Comparison of ENCODE assay signal across 11 cellular contexts in the genomic region with DNA sequence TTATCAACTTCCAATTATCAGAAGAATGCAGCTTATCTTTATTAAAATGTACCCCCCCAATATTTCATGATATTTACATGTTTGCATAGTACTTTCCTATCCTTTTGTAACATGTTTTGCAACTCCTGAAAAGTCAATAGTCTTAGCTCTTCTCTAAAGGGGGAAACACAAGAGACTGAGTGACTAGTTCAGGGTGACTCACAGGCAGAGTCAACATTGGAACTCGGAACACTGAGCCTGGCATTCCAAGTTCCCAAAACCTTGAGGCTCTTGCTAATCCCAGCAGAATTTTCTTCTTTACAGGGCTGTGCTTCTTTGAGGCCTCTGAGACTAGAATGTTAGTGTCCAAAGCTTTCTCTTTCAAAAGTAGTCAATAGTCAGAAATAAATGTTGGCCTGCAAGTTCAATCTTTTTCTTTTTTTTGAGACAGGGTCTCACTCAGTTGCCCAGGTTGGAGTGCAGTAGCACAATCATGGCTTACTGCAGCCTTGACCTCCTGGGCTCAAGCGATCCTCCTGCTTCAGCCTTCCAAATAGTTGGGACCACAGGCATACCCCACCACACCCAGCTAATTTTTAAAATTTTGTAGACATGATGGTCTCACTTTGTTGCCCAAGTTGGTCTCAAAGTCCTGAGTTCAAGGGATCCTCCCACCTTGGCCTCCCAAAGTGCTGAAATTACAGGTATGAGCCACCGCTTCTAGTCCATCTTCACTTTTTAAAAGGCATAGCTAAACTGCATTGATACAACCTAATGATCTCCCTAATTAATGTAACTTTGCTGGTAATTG. TPM values are rescaled to one million over a fixed set of nuclear protein-coding genes. Genes with fewer than 3 reads are reported as not detected.
A peak's percentile ranks its signal among the peaks of the same experiment; 100 is the strongest.
DNase-seq lines count a peak whose midpoint lies in the region; ATAC-seq, FAIRE-seq and TF ChIP-seq lines count a peak whose summit lies in the region.
"Had no signal": no experiment of that assay in that cellular context is flagged by ENCODE, and none has a peak within 500 bp of the region (broad histone marks: within the 10 kb centered on the region; RNA-seq: fewer than 3 reads in every experiment).

No MANE protein-coding gene starts in this region.

- no peaks in the 10 kb centered on the region for H3K27me3 ChIP-seq in HUES6 (ENCODE audit: control insufficient read depth, insufficient read depth, low read length)
- H3K27me3 ChIP-seq: heart right ventricle had no signal

- H3K27ac ChIP-seq in A549 (peak overlapping the region; percentile 88 to 95), HUES6 (ENCODE audit: low read depth, low read length) (0 out of 2 replicates have a peak overlapping the region, but pooled peaks have one; percentile 6), angular gyrus (ENCODE audit: low read depth, low read length) (peak overlapping the region; percentile 93)
- H3K27ac ChIP-seq: heart right ventricle, psoas muscle had no signal

- peak; percentile 48 to 72 for TF ChIP-seq RAD21 in A549 (conservative IDR thresholded peaks at IDR 0.05 in 1 of 2, IDR thresholded peaks at IDR 0.05 in 1 of 2)

- 33% methylated on average over 3 of the region's 3 CpGs for WGBS in A549 (ENCODE audit: missing lambda C conversion rate)

- H3K4me1 ChIP-seq in A549 (peaks cover 94% of the 10 kb centered on the region), HUES6 (ENCODE audit: control insufficient read depth, insufficient read depth, low read length) (peaks cover 69% of the 10 kb centered on the region)
- H3K4me1 ChIP-seq: psoas muscle had no signal

- CTCF ChIA-PET in A549 (lab: Yijun Ruan, JAX) = interaction anchor here (0.6 to 2.0 kb wide), 10 partner anchors 8 to 138 kb away, joined by 3 to 7 read pairs (median 3); no protein-coding TSS in a partner anchor

- POLR2A ChIA-PET in A549 (lab: Yijun Ruan, JAX) = interaction anchor here (0.5 to 1.5 kb wide), 5 partner anchors 8 to 111 kb away, joined by 3 to 7 read pairs (median 5); a partner anchor contains a TSS

- H3K4me2 ChIP-seq in A549 = peak overlapping the region; percentile 75

- H3K9me3 ChIP-seq in A549 = no peaks in the 10 kb centered on the region
- no peaks in the 10 kb centered on the region for H3K9me3 ChIP-seq in HUES6 (ENCODE audit: control insufficient read depth, insufficient read depth, low read depth, low read length)
- H3K9me3 ChIP-seq: heart right ventricle, psoas muscle had no signal

- TF ChIP-seq POLR2A in A549 (IDR thresholded peaks at IDR 0.05; ENCODE audit: low read length) = no peak

- peaks cover 5% of the 10 kb centered on the region; the same call in 1 of the 2 replicates for H3K36me3 ChIP-seq in HUES6 (ENCODE audit: control insufficient read depth, insufficient read depth, low read length)
- H3K36me3 ChIP-seq: heart right ventricle had no signal

- no peak for TF ChIP-seq CTCF in A549 (IDR thresholded peaks at IDR 0.05)

- ATAC-seq in A549 (peak; percentile 95), GM18858 (IDR thresholded peaks at IDR 0.05; ENCODE audit: unreplicated experiment) (no peak), HG03460 (IDR thresholded peaks at IDR 0.05; ENCODE audit: unreplicated experiment) (no peak)
- ATAC-seq: heart right ventricle, psoas muscle had no signal

- H3K9ac ChIP-seq in HUES6 (ENCODE audit: low read length) = no peak overlapping the region

- DNase-seq in A549 (ENCODE audit: low read depth in 1 of 2, low spot score in 1 of 2) (peak; percentile 85 to 95), iris pigment epithelial cell (ENCODE audit: low read depth) (peak; percentile 90), DMS 273 treated with DMSO at 0.1 percent for 48 hours (lab: John Stamatoyannopoulos, UW) (no peak)
- no peak for DNase-seq in stimulated activated CD4-positive, alpha-beta T cell treated with anti-CD3 and anti-CD28 coated beads, Interleukin-4, amount 100 ng/mL, for 1 hour
- DNase-seq: heart right ventricle, psoas muscle had no signal

- FAIRE-seq in A549 (lab: Jason Lieb, UNC) = peak; percentile 97
- FAIRE-seq: TTC549 had no signal

- H3K4me3 ChIP-seq in A549 (peak overlapping the region; percentile 31; the same call in 1 of the 3 replicates), HUES6 (ENCODE audit: low read depth, low read length) (no peak overlapping the region)
- H3K4me3 ChIP-seq: heart right ventricle, psoas muscle had no signal

- peak; percentile 96 to 98 for TF ChIP-seq EP300 in A549 (IDR thresholded peaks at IDR 0.05)

TF ChIP-seq in A549, 52 proteins besides CTCF, POLR2A, EP300 and RAD21 (continues in another document):
- TF ChIP-seq, protein P1, sequence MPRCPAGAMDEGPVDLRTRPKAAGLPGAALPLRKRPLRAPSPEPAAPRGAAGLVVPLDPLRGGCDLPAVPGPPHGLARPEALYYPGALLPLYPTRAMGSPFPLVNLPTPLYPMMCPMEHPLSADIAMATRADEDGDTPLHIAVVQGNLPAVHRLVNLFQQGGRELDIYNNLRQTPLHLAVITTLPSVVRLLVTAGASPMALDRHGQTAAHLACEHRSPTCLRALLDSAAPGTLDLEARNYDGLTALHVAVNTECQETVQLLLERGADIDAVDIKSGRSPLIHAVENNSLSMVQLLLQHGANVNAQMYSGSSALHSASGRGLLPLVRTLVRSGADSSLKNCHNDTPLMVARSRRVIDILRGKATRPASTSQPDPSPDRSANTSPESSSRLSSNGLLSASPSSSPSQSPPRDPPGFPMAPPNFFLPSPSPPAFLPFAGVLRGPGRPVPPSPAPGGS (IDR thresholded peaks at IDR 0.05) = peak; percentile 99
- TF ChIP-seq HOXB5 (CRISPR knock-in tag; IDR thresholded peaks at IDR 0.05) = 0 out of 2 replicates have a peak, but pooled peaks have one; percentile 13
- TF ChIP-seq CHD2 (IDR thresholded peaks at IDR 0.05; ENCODE audit: low read length, partially characterized antibody) = peak; percentile 8
- no peak for TF ChIP-seq RFX5 (IDR thresholded peaks at IDR 0.05)
- peak; percentile 99 to 100 for TF ChIP-seq CEBPB (IDR thresholded peaks at IDR 0.05)
- TF ChIP-seq HEYL (CRISPR knock-in tag; IDR thresholded peaks at IDR 0.05) = no peak
- TF ChIP-seq JUN (IDR thresholded peaks at IDR 0.05) = peak; percentile 97
- no peak for TF ChIP-seq BHLHE40 (IDR thresholded peaks at IDR 0.05; ENCODE audit: low read depth, low read length)
- TF ChIP-seq GATA3 (IDR thresholded peaks at IDR 0.05; ENCODE audit: borderline replicate concordance) = peak; percentile 99
- TF ChIP-seq HDAC2 (IDR thresholded peaks at IDR 0.05) = peak; percentile 72; the same call in 1 of the 2 replicates
- no peak for TF ChIP-seq POLR2AphosphoS2 (conservative IDR thresholded peaks at IDR 0.05; ENCODE audit: low read length)
- no peak for TF ChIP-seq RCOR1 (IDR thresholded peaks at IDR 0.05; ENCODE audit: low read depth, low read length)
- TF ChIP-seq, protein P2, sequence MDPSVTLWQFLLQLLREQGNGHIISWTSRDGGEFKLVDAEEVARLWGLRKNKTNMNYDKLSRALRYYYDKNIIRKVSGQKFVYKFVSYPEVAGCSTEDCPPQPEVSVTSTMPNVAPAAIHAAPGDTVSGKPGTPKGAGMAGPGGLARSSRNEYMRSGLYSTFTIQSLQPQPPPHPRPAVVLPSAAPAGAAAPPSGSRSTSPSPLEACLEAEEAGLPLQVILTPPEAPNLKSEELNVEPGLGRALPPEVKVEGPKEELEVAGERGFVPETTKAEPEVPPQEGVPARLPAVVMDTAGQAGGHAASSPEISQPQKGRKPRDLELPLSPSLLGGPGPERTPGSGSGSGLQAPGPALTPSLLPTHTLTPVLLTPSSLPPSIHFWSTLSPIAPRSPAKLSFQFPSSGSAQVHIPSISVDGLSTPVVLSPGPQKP (IDR thresholded peaks at IDR 0.05; ENCODE audit: low read depth, low read length) = no peak
- TF ChIP-seq KDM1A (IDR thresholded peaks at IDR 0.05; ENCODE audit: low read depth) = peak; percentile 90
- TF ChIP-seq, protein P3, sequence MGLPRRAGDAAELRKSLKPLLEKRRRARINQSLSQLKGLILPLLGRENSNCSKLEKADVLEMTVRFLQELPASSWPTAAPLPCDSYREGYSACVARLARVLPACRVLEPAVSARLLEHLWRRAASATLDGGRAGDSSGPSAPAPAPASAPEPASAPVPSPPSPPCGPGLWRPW (IDR thresholded peaks at IDR 0.05) = peak; percentile 97
- no peak for TF ChIP-seq CBX2 (IDR thresholded peaks at IDR 0.05; ENCODE audit: borderline replicate concordance, low read depth)
- TF ChIP-seq ZC3H11A (IDR thresholded peaks at IDR 0.05) = no peak
- peak; percentile 99 for TF ChIP-seq JUNB (IDR thresholded peaks at IDR 0.05)
- TF ChIP-seq MAZ (IDR thresholded peaks at IDR 0.05; ENCODE audit: borderline replicate concordance, low read depth, low read length) = no peak
- no peak; the same call in 1 of the 2 replicates for TF ChIP-seq HOXA7 (CRISPR knock-in tag; IDR thresholded peaks at IDR 0.05)
- TF ChIP-seq, protein P4, sequence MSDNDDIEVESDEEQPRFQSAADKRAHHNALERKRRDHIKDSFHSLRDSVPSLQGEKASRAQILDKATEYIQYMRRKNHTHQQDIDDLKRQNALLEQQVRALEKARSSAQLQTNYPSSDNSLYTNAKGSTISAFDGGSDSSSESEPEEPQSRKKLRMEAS (IDR thresholded peaks at IDR 0.05) = peak; percentile 88
- TF ChIP-seq FOSL2 (IDR thresholded peaks at IDR 0.05) = peak; percentile 99
- TF ChIP-seq FOSL2 (CRISPR knock-in tag; IDR thresholded peaks at IDR 0.05) = peak; percentile 99
- no peak for TF ChIP-seq NPAS2 (CRISPR knock-in tag; IDR thresholded peaks at IDR 0.05; ENCODE audit: borderline replicate concordance)
- 0 out of 2 replicates have a peak, but pooled peaks have one; percentile 25 for TF ChIP-seq FOSB (CRISPR knock-in tag; IDR thresholded peaks at IDR 0.05)
- TF ChIP-seq, protein P5, sequence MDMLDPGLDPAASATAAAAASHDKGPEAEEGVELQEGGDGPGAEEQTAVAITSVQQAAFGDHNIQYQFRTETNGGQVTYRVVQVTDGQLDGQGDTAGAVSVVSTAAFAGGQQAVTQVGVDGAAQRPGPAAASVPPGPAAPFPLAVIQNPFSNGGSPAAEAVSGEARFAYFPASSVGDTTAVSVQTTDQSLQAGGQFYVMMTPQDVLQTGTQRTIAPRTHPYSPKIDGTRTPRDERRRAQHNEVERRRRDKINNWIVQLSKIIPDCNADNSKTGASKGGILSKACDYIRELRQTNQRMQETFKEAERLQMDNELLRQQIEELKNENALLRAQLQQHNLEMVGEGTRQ (IDR thresholded peaks at IDR 0.05) = no peak
- TF ChIP-seq NFE2L2 (conservative IDR thresholded peaks at IDR 0.05; ENCODE audit: low read length) = no peak
- no peak for TF ChIP-seq ZNF302 (CRISPR knock-in tag; IDR thresholded peaks at IDR 0.05)

RNA-seq across cellular contexts. Expression of a gene that starts 37.5 kb away (rescaled TPM):
- polyA plus RNA-seq in A549 (2011; rRNA removed) = 39.1 and 40.8 TPM in 2 replicates
- polyA plus RNA-seq in A549 (2012; cell fraction: cytosol; rRNA removed) = 4.9 and 6.4 TPM in 2 replicates
- polyA plus RNA-seq in A549 (2012; cell fraction: nucleus; rRNA removed) = 6.6 and 7.5 TPM in 2 replicates
- polyA plus RNA-seq in A549 (2017; fragmentation: RNase III; extraction: RNeasy Plus Mini Kit Qiagen cat#74134 plus additional on column Dnase treatment) = 30.8 to 33.7 TPM (median 31.5 TPM) in 3 replicates
- 40.1 and 40.2 TPM in 2 replicates for polyA minus RNA-seq in A549 (2011; rRNA and poly(A)+ RNA removed)

Comparison
In these comparisons a context has a peak if more than half of its experiments do, and no peak if none do; other contexts are left out.
1. ATAC-seq: peak in A549 (2 of 2); none in GM18858 (single experiment) and HG03460 (single experiment).
2. DNase-seq: peak in A549 (2 of 2) and iris pigment epithelial cell (single experiment); none in DMS 273 treated with DMSO at 0.1 percent for 48 hours (single experiment) and stimulated activated CD4-positive, alpha-beta T cell treated with anti-CD3 and anti-CD28 coated beads, Interleukin-4, amount 100 ng/mL, for 1 hour (single experiment).
3. H3K27ac ChIP-seq: peak in every context shown above with its lines; median percentile 93 in angular gyrus; 92 in A549; 6 in HUES6.